19 cellular contexts compared by ENCODE assay signal in genomic region chr11:44382648-44383240, GRCh38.
"Had no signal": no experiment of that assay in that cellular context is flagged by ENCODE, and none has a peak within 500 bp of the region (broad histone marks: within the 10 kb centered on the region; RNA-seq: fewer than 3 reads in every experiment).

No MANE protein-coding gene starts in this region.

- H3K36me3 Mint-ChIP-seq: immature natural killer cell, naive B cell had no signal

- H3K36me3 ChIP-seq: esophagus squamous epithelium, gastroesophageal sphincter, neutrophil, right atrium auricular region, upper lobe of left lung, vagina had no signal

- H3K9me3 Mint-ChIP-seq: dendritic cell treated with granulocyte-macrophage colony-stimulating factor and Interleukin-4, amounts not matched to agents 40 ng/mL and 50 ng/mL, for 4 days; effector memory CD8-positive, alpha-beta T cell; nephron progenitor cell had no signal

- ATAC-seq: effector memory CD8-positive, alpha-beta T cell; gastroesophageal sphincter; left ventricle myocardium superior had no signal

- DNase-seq: effector memory CD8-positive, alpha-beta T cell; esophagus squamous epithelium; foreskin fibroblast; glutamatergic neuron; immature natural killer cell; left ventricle myocardium superior; mesenchymal stem cell; naive B cell; nephron progenitor cell; small intestine; stimulated activated CD4-positive, alpha-beta T cell treated with anti-CD3 and anti-CD28 coated beads, Interleukin-12 subunit alpha, Interleukin-12 subunit beta, amount 100 ng/mL, for 4 hours; stimulated activated naive CD4-positive, alpha-beta T cell treated with Interleukin-2 at 50 U/mL for 16 hours had no signal

- H3K27ac ChIP-seq: esophagus squamous epithelium, gastroesophageal sphincter, neutrophil, right atrium auricular region, upper lobe of left lung, vagina had no signal

- H3K4me1 Mint-ChIP-seq: immature natural killer cell, naive B cell had no signal

- H3K4me1 ChIP-seq: esophagus squamous epithelium, gastroesophageal sphincter, right atrium auricular region, upper lobe of left lung, vagina had no signal

- H3K27ac Mint-ChIP-seq: dendritic cell treated with granulocyte-macrophage colony-stimulating factor and Interleukin-4, amounts not matched to agents 40 ng/mL and 50 ng/mL, for 4 days; immature natural killer cell; nephron progenitor cell had no signal

- H3K9me3 ChIP-seq: esophagus squamous epithelium, neutrophil, vagina had no signal

- H3K4me3 ChIP-seq: esophagus squamous epithelium, gastroesophageal sphincter, lung, right atrium auricular region, upper lobe of left lung, vagina had no signal

- H3K4me3 Mint-ChIP-seq: dendritic cell treated with granulocyte-macrophage colony-stimulating factor and Interleukin-4, amounts not matched to agents 40 ng/mL and 50 ng/mL, for 4 days; effector memory CD8-positive, alpha-beta T cell; immature natural killer cell; naive B cell; nephron progenitor cell had no signal

- H3K27me3 ChIP-seq: right atrium auricular region, vagina had no signal
